Comparison of ENCODE assay signal across 10 cellular contexts in the genomic region with DNA sequence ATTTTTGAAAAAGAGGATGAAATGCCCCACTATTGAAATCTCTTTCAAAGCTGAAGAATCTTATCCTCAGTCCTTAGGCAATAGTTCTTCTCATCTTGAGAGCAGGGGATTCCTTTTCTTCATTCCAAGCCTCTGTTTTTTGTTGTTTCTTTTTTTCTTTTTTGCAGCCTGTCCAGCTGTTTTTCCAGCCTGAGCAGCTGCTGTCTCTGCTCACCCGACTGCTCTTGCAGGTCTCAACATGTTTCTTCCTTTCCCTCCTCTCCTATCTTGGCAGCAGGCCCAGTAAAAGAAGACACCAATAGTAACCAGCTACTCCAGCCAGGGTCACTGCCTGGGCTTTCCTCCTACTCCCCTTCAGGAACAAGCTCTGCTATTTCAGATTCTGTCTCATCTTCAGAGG. TPM values are rescaled to one million over a fixed set of nuclear protein-coding genes. Genes with fewer than 3 reads are reported as not detected.
DNase-seq lines count a peak whose midpoint lies in the region; ATAC-seq, FAIRE-seq and TF ChIP-seq lines count a peak whose summit lies in the region.
"Had no signal": no experiment of that assay in that cellular context is flagged by ENCODE, and none has a peak within 500 bp of the region (broad histone marks: within the 10 kb centered on the region; RNA-seq: fewer than 3 reads in every experiment).

No MANE protein-coding gene starts in this region.

- TF ChIP-seq CTCF in bronchial epithelial cell (IDR thresholded peaks at IDR 0.05; ENCODE audit: insufficient read depth, low read length, severe bottlenecking), result no peak

- in situ Hi-C loops in KBM-7 (cut with MboI; ENCODE audit: low pct_unique_long_range_greater_than_20kb, low sequenced_read_pairs), result no loop called here

- H3K4me3 ChIP-seq in bronchial epithelial cell (ENCODE audit: low read depth, low read length), result no peak overlapping the region

- FAIRE-seq in bronchial epithelial cell (lab: Jason Lieb, UNC), result no peak
- FAIRE-seq: TTC549 had no signal

- DNase-seq in KBM-7 (peak; percentile 97), NCI-H345 treated with DMSO at 0.1 percent for 48 hours (lab: John Stamatoyannopoulos, UW; ENCODE audit: unreplicated experiment) (peak; percentile 82), bronchial epithelial cell (ENCODE audit: low read depth) (peak; percentile 80), smooth muscle cell of the brain vasculature (ENCODE audit: low read depth, low spot score) (peak; percentile 37), kidney tubule cell (ENCODE audit: low spot score) (no peak)
- DNase-seq: midbrain, NCI-H1092 treated with DMSO at 0.1 percent for 48 hours had no signal

- ATAC-seq in GM18519 (IDR thresholded peaks at IDR 0.05; ENCODE audit: low FRiP score, unreplicated experiment) (no peak), GM21526 (IDR thresholded peaks at IDR 0.05; ENCODE audit: low FRiP score, unreplicated experiment) (no peak)

- H3K27me3 ChIP-seq in bronchial epithelial cell (ENCODE audit: control insufficient read depth, insufficient read depth, low read length), result peaks cover 2% of the 10 kb centered on the region

- H3K36me3 ChIP-seq in bronchial epithelial cell (ENCODE audit: control insufficient read depth, insufficient read depth, low read length), result no peaks in the 10 kb centered on the region

RNA-seq across cellular contexts. Expression of a gene that starts 23.8 kb away (rescaled TPM):
- total RNA-seq in bronchial epithelial cell, result 0.64 and 0.79 TPM in 2 replicates
